ENCODE assay signal across 8 cellular contexts in genomic region chr1:209985002-209985401, GRCh38. TPM values are rescaled to one million over a fixed set of nuclear protein-coding genes. Genes with fewer than 3 reads are reported as not detected.
"Had no signal": no experiment of that assay in that cellular context is flagged by ENCODE, and none has a peak within 500 bp of the region (broad histone marks: within the 10 kb centered on the region; RNA-seq: fewer than 3 reads in every experiment).

No MANE protein-coding gene starts in this region.

- H3K27ac ChIP-seq: HL-60 had no signal

- H3K4me1 Mint-ChIP-seq: IgD-negative memory B cell had no signal

- H3K4me3 ChIP-seq: K562 had no signal

- H3K4me3 Mint-ChIP-seq: IgD-negative memory B cell had no signal

- ATAC-seq: K562 had no signal

- FAIRE-seq: HTR-8/SVneo, K562 had no signal

- DNase-seq: IMR-90, KBM-7, KG1 had no signal

- H3K27ac Mint-ChIP-seq: IgD-negative memory B cell had no signal

RNA-seq across cellular contexts. Expression of gene SYT14, which starts 47.0 kb away (rescaled TPM):
- total RNA-seq: HT-29, K562 had no signal
- polyA plus RNA-seq: IgD-negative memory B cell had no signal
